In the genomic region with DNA sequence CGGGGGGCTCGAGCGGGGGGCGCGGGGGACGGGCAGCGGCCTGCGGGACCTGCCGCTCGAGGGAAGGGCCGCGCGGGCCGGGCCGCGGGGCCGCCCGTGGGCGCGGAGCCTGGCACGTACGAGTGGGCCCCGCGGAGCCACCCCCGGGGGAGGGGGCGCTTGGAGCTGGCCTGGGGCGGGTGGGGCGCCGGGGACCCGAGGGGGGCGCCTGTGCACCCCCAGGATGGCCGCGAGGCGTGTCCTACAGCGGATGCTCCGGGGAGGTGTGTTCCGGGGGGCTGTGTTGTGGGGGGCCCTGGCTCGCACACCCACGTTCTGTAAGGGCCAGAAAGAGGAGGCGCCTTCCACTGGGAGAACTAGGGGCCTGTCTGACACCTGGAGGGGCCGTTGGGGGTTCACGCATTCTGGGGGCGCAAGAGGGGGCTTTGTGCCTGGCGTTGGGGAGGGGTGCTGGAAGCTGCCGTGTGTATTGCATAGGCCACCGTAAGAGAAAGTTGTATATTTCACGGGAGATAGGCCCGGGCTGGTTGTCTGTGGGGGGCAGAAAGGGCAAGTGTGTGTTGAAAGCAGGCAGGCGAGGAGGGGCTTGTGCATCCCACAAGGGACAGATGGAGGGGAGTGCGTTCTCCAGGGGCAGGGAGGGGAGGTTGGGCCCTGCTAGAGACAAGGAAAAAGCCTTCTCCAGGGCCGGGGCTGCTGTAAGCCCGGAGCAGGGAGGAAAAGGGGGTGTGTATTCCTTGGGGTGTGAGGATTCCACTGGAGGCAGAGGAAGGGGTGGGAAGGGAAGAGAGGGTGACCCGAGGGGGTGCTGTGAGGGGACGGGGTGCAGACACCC, we compare ENCODE assay signal across 1 cellular context.
A peak's percentile ranks its signal among the peaks of the same experiment; 100 is the strongest.
TF ChIP-seq lines count a peak whose summit lies in the region.

No MANE protein-coding gene starts in this region.

TF ChIP-seq in K562, 482 proteins besides CTCF, POLR2A, EP300 and RAD21:
- no peak for TF ChIP-seq STAT5A (IDR thresholded peaks at IDR 0.05; ENCODE audit: borderline replicate concordance, low read length)
- no peak for TF ChIP-seq TRIM24 (IDR thresholded peaks at IDR 0.05)
- TF ChIP-seq ZNF766 (CRISPR knock-in tag; conservative IDR thresholded peaks at IDR 0.05) = 0 out of 2 replicates have a peak, but pooled peaks have one; percentile 7
- TF ChIP-seq BRF2 (IDR thresholded peaks at IDR 0.05; ENCODE audit: borderline replicate concordance, insufficient read depth, insufficient read length) = no peak
- TF ChIP-seq PHF8 (IDR thresholded peaks at IDR 0.05; ENCODE audit: borderline replicate concordance, low read length) = peak; percentile 6; the same call in 1 of the 2 replicates
- no peak for TF ChIP-seq BCL6 (CRISPR knock-in tag; IDR thresholded peaks at IDR 0.05)
- 0 out of 2 replicates have a peak, but pooled peaks have one; percentile 25 for TF ChIP-seq ZFX (CRISPR knock-in tag; IDR thresholded peaks at IDR 0.05)
- 0 out of 2 replicates have a peak, but pooled peaks have one; percentile 39 for TF ChIP-seq HDGF (IDR thresholded peaks at IDR 0.05)
- TF ChIP-seq HDAC1 (IDR thresholded peaks at IDR 0.05) = 0 out of 4 replicates have a peak, but pooled peaks of 1 of the 2 experiments have one; percentile 34
- TF ChIP-seq ETV1 (tag; conservative IDR thresholded peaks at IDR 0.05; ENCODE audit: low read depth) = no peak
